18 cellular contexts compared by ENCODE assay signal in the genomic region with DNA sequence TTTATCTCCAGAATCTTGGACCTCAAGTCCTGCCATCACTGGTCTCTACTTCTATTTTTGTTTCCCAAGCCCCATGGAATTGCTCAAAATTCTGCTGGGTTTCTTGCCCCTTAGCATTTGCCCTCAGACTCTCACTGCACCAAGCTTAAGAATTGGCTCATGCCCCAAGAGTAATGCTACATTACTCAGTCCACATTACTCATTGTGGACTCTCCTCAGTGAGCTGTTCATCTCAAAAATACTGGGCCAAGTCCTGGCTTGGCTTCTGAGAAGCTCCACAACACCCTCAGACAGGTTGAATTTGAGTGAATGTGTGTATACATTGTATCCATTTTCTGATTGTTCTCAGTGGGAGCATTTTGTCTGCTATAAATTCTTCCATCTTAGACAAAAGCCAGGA.
A peak's percentile ranks its signal among the peaks of the same experiment; 100 is the strongest.
DNase-seq lines count a peak whose midpoint lies in the region; ATAC-seq and TF ChIP-seq lines count a peak whose summit lies in the region.
"Had no signal": no experiment of that assay in that cellular context is flagged by ENCODE, and none has a peak within 500 bp of the region (broad histone marks: within the 10 kb centered on the region; RNA-seq: fewer than 3 reads in every experiment).

No MANE protein-coding gene starts in this region.

- no peak for ATAC-seq in activated CD4-positive, CD25-positive, alpha-beta regulatory T cell treated with anti-CD3 and anti-CD28 coated beads, Interleukin-2, amount 50 U/mL, for 24 hours
- no peak for ATAC-seq in GM21390 (IDR thresholded peaks at IDR 0.05; ENCODE audit: unreplicated experiment)
- ATAC-seq: body of pancreas, GM12878, HepG2, left lung had no signal

- H3K4me3 Mint-ChIP-seq in activated CD4-positive, alpha-beta T cell treated with anti-CD3 and anti-CD28 coated beads, Interleukin-2, amount 10 ng/mL, durations not matched to agents 7 days and 5 days: no peak overlapping the region
- H3K4me3 Mint-ChIP-seq: CD14-positive monocyte had no signal

- DNase-seq in AG08395 (ENCODE audit: low spot score): peak; percentile 62
- DNase-seq in HT1080 (ENCODE audit: low read depth): peak; percentile 44
- DNase-seq in astrocyte of the spinal cord (ENCODE audit: low read depth, low spot score): peak; percentile 34
- peak; percentile 12 for DNase-seq in fibroblast of the conjunctiva (ENCODE audit: low read depth)
- DNase-seq in activated CD4-positive, CD25-positive, alpha-beta regulatory T cell treated with anti-CD3 and anti-CD28 coated beads, Interleukin-2, amount 50 U/mL, for 72 hours: no peak
- DNase-seq in activated CD4-positive, alpha-beta T cell treated with anti-CD3 and anti-CD28 coated beads, Interleukin-2, amount 10 ng/mL, durations not matched to agents 7 days and 5 days: no peak
- DNase-seq: activated CD4-positive, alpha-beta T cell treated with anti-CD3 and anti-CD28 coated beads, Interleukin-2, amount 50 U/mL, for 4 hours; body of pancreas; GDM1; left lung; NCI-H1436 treated with DMSO at 0.1 percent for 48 hours; retina had no signal

- H3K4me3 ChIP-seq in astrocyte of the spinal cord (ENCODE audit: low read depth, low read length): no peak overlapping the region
- H3K4me3 ChIP-seq: body of pancreas, coronary artery, GM12878, left lung had no signal

- no peak for TF ChIP-seq CTCF in astrocyte of the spinal cord (IDR thresholded peaks at IDR 0.05; ENCODE audit: low read depth, low read length)

- no peaks in the 10 kb centered on the region for H3K27me3 Mint-ChIP-seq in activated CD4-positive, alpha-beta T cell treated with anti-CD3 and anti-CD28 coated beads, Interleukin-2, amount 10 ng/mL, durations not matched to agents 7 days and 5 days

- no peak overlapping the region for H3K27ac Mint-ChIP-seq in activated CD4-positive, alpha-beta T cell treated with anti-CD3 and anti-CD28 coated beads, Interleukin-2, amount 10 ng/mL, durations not matched to agents 7 days and 5 days
- H3K27ac Mint-ChIP-seq: CD14-positive monocyte had no signal

- no peaks in the 10 kb centered on the region for H3K4me1 Mint-ChIP-seq in activated CD4-positive, alpha-beta T cell treated with anti-CD3 and anti-CD28 coated beads, Interleukin-2, amount 10 ng/mL, durations not matched to agents 7 days and 5 days
- H3K4me1 Mint-ChIP-seq: CD14-positive monocyte had no signal

- POLR2A ChIA-PET in activated CD4-positive, alpha-beta T cell treated with anti-CD3 and anti-CD28 coated beads, Interleukin-2, amount 10 ng/mL, durations not matched to agents 7 days and 5 days (lab: Charles Lee): no interaction called here

- no peaks in the 10 kb centered on the region for H3K36me3 Mint-ChIP-seq in activated CD4-positive, alpha-beta T cell treated with anti-CD3 and anti-CD28 coated beads, Interleukin-2, amount 10 ng/mL, durations not matched to agents 7 days and 5 days (ENCODE audit: low read depth)
- H3K36me3 Mint-ChIP-seq: CD14-positive monocyte had no signal

- in situ Hi-C loops in astrocyte of the spinal cord (cut with HindIII; ENCODE audit: low sequenced_read_pairs): no loop called here

- CTCF ChIA-PET in activated CD4-positive, alpha-beta T cell treated with anti-CD3 and anti-CD28 coated beads, Interleukin-2, amount 10 ng/mL, durations not matched to agents 7 days and 5 days (lab: Charles Lee): interaction anchor here (1.7 kb wide), 1 partner anchor 12 kb away, joined by 6 read pairs; no protein-coding TSS in a partner anchor

- H3K9me3 Mint-ChIP-seq in activated CD4-positive, alpha-beta T cell treated with anti-CD3 and anti-CD28 coated beads, Interleukin-2, amount 10 ng/mL, durations not matched to agents 7 days and 5 days: peaks cover 4% of the 10 kb centered on the region

Comparison
In these comparisons a context has a peak if more than half of its experiments do, and no peak if none do; other contexts are left out.
1. DNase-seq: peak in AG08395 (single experiment), HT1080 (single experiment), astrocyte of the spinal cord (single experiment) and fibroblast of the conjunctiva (single experiment); none in activated CD4-positive, CD25-positive, alpha-beta regulatory T cell treated with anti-CD3 and anti-CD28 coated beads, Interleukin-2, amount 50 U/mL, for 72 hours (single experiment) and activated CD4-positive, alpha-beta T cell treated with anti-CD3 and anti-CD28 coated beads, Interleukin-2, amount 10 ng/mL, durations not matched to agents 7 days and 5 days (single experiment).